ENCODE assay signal across 8 cellular contexts in genomic region chr4:83285022-83285387, GRCh38. TPM values are rescaled to one million over a fixed set of nuclear protein-coding genes. Genes with fewer than 3 reads are reported as not detected.
DNase-seq lines count a peak whose midpoint lies in the region; ATAC-seq and TF ChIP-seq lines count a peak whose summit lies in the region.

No MANE protein-coding gene starts in this region.

- H3K9me3 ChIP-seq in left lung: no peaks in the 10 kb centered on the region
- no peaks in the 10 kb centered on the region for H3K9me3 ChIP-seq in subcutaneous abdominal adipose tissue (ENCODE audit: control insufficient read depth in 5 of 5, low read length in 5 of 5)

- H3K9ac ChIP-seq in subcutaneous abdominal adipose tissue (ENCODE audit: low read length in 5 of 5): peak overlapping the region; percentile 64 to 81 (median 78)

- H3K4me3 ChIP-seq in coronary artery (peak overlapping the region; percentile 96), left lung (peak overlapping the region; percentile 38 to 57), subcutaneous abdominal adipose tissue (ENCODE audit: low read depth in 1 of 5, low read length in 5 of 5) (peak overlapping the region; percentile 59 to 87 (median 76))

- DNase-seq in activated CD4-positive, alpha-beta T cell treated with anti-CD3 and anti-CD28 coated beads for 4 hours: peak; percentile 2 to 13
- no peak for DNase-seq in activated CD4-positive, alpha-beta T cell treated with anti-CD3 and anti-CD28 coated beads, Interleukin-2, amount 50 U/mL, for 1 hour
- DNase-seq in SHP77 treated with DMSO at 0.1 percent for 48 hours (lab: John Stamatoyannopoulos, UW) (peak; percentile 40), coronary artery (ENCODE audit: low spot score) (no peak), left lung (no peak)

- H3K4me1 ChIP-seq in left lung (peaks cover 13 to 38% of the 10 kb centered on the region in 2 donors), subcutaneous abdominal adipose tissue (ENCODE audit: control insufficient read depth in 5 of 5, insufficient read depth in 5 of 5, low read length in 5 of 5) (peaks cover 3 to 22% (median 14%) of the 10 kb centered on the region in 5 donors)

- H3K36me3 ChIP-seq in left lung (no peaks in the 10 kb centered on the region), subcutaneous abdominal adipose tissue (ENCODE audit: control insufficient read depth in 5 of 5, insufficient read depth in 5 of 5, low read length in 5 of 5) (no peaks in the 10 kb centered on the region)

- TF ChIP-seq CTCF in coronary artery (IDR thresholded peaks at IDR 0.05): no peak
- no peak for TF ChIP-seq CTCF in left lung (IDR thresholded peaks at IDR 0.05)

- H3K27me3 ChIP-seq in left lung (no peaks in the 10 kb centered on the region), subcutaneous abdominal adipose tissue (ENCODE audit: control insufficient read depth in 5 of 5, insufficient read depth in 4 of 5, low read length in 5 of 5) (no peaks in the 10 kb centered on the region)

- H3K27ac ChIP-seq in coronary artery: peak overlapping the region; percentile 98 to 99
- H3K27ac ChIP-seq in left lung: peak overlapping the region; percentile 96
- H3K27ac ChIP-seq in subcutaneous abdominal adipose tissue (ENCODE audit: low read depth, low read length): peak overlapping the region; percentile 86

- intact Hi-C loops in left lung (cut with DNase I): loop anchor here in 1 of 2 donors (10.0 kb wide), 1 partner anchor 210 kb away; no protein-coding TSS in a partner anchor

- peak; percentile 6 for ATAC-seq in HG03280 (IDR thresholded peaks at IDR 0.05; ENCODE audit: unreplicated experiment)
- peak; percentile 50 for ATAC-seq in left lung
- no peak for ATAC-seq in HG03439 (IDR thresholded peaks at IDR 0.05; ENCODE audit: unreplicated experiment)

RNA-seq across cellular contexts. Expression of gene COQ2, which starts 0.4 kb away (rescaled TPM):
- 10 to 100 TPM; 15.9 to 17.9 TPM for total RNA-seq in left lung

RNA-seq across cellular contexts. Expression of gene HPSE, which starts 49.6 kb away (rescaled TPM):
- 10 to 100 TPM in 1 of 2 donors, 1 to 10 TPM in 1; 6.5 to 19.2 TPM for total RNA-seq in left lung

Comparison
In these comparisons a context has a peak if more than half of its experiments do, and no peak if none do; other contexts are left out.
1. DNase-seq: peak in activated CD4-positive, alpha-beta T cell treated with anti-CD3 and anti-CD28 coated beads for 4 hours (2 of 2) and SHP77 treated with DMSO at 0.1 percent for 48 hours (single experiment); none in activated CD4-positive, alpha-beta T cell treated with anti-CD3 and anti-CD28 coated beads, Interleukin-2, amount 50 U/mL, for 1 hour (single experiment), coronary artery (single experiment) and left lung (0 of 2).
2. Peak in every context shown above with its lines, with median percentiles within 50 percentile points of each other: H3K27ac ChIP-seq and H3K4me3 ChIP-seq.